Comparison of ENCODE assay signal across 22 cellular contexts in genomic region chr2:207848545-207848928, GRCh38.
DNase-seq lines count a peak whose midpoint lies in the region; FAIRE-seq and TF ChIP-seq lines count a peak whose summit lies in the region.
"Had no signal": no experiment of that assay in that cellular context is flagged by ENCODE, and none has a peak within 500 bp of the region (broad histone marks: within the 10 kb centered on the region; RNA-seq: fewer than 3 reads in every experiment).

No MANE protein-coding gene starts in this region.

- CTCF ChIA-PET in MCF 10A (lab: Yijun Ruan, JAX) (interaction anchor here (0.7 to 2.4 kb wide), 5 partner anchors 17 to 192 kb away, joined by 3 to 13 read pairs (median 5); partner anchors contain the start of gene FZD5), endothelial cell of umbilical vein (lab: Charles Lee) (interaction anchor here (0.8 to 2.1 kb wide), 11 partner anchors 8 to 222 kb away, joined by 3 to 12 read pairs (median 6); partner anchors contain the start of gene FZD5)

- peaks cover 7% of the 10 kb centered on the region for H3K36me3 Mint-ChIP-seq in MCF 10A (ENCODE audit: insufficient read depth, unreplicated experiment)
- peaks cover 4% of the 10 kb centered on the region for H3K36me3 Mint-ChIP-seq in type B pancreatic cell
- H3K36me3 Mint-ChIP-seq: activated naive CD4-positive, alpha-beta T cell treated with anti-CD3 and anti-CD28 coated beads, Interleukin-2, amount 10 ng/mL, durations not matched to agents 7 days and 5 days had no signal

- H3K4me1 ChIP-seq in breast epithelium (no peaks in the 10 kb centered on the region), endothelial cell of umbilical vein (ENCODE audit: control insufficient read depth, extremely low read depth, insufficient read depth, low read length) (peaks cover 18% of the 10 kb centered on the region), SJCRH30 (peaks cover 5% of the 10 kb centered on the region)

- TF ChIP-seq CTCF in MCF 10A (IDR thresholded peaks at IDR 0.05; ENCODE audit: unreplicated experiment) (no peak), breast epithelium (IDR thresholded peaks at IDR 0.05) (no peak), endothelial cell of umbilical vein (IDR thresholded peaks at IDR 0.05; ENCODE audit: extremely low read depth in 1 of 2, insufficient read depth in 1 of 2, low read depth in 1 of 2, low read length in 2 of 2) (no peak), type B pancreatic cell (conservative IDR thresholded peaks at IDR 0.05) (no peak), GM13977 (IDR thresholded peaks at IDR 0.05; ENCODE audit: extremely low read depth, insufficient read depth, missing control alignments) (no peak)

- no peaks in the 10 kb centered on the region for H3K79me2 ChIP-seq in endothelial cell of umbilical vein (ENCODE audit: control insufficient read depth, insufficient read depth, low read length)

- H3K27ac ChIP-seq in breast epithelium (no peak overlapping the region), endothelial cell of umbilical vein (ENCODE audit: insufficient read depth, low read depth, low read length) (peak overlapping the region; percentile 26), SJCRH30 (no peak overlapping the region)

- no TSS peak for BruUV-seq in MCF 10A (replicated peaks; lab: Mats Ljungman, UMichigan)
- no TSS peak for BruUV-seq in endothelial cell of umbilical vein (replicated peaks; lab: Mats Ljungman, UMichigan)

- H3K27me3 ChIP-seq in breast epithelium (no peaks in the 10 kb centered on the region), endothelial cell of umbilical vein (ENCODE audit: control insufficient read depth in 2 of 2, insufficient read depth in 2 of 2, low read length in 2 of 2) (no peaks in the 10 kb centered on the region), SJCRH30 (no peaks in the 10 kb centered on the region)

- POLR2A ChIA-PET in MCF 10A (lab: Yijun Ruan, JAX) (interaction anchor here (0.6 to 2.0 kb wide), 3 partner anchors 20 to 176 kb away, joined by 3 to 6 read pairs (median 3); no protein-coding TSS in a partner anchor), endothelial cell of umbilical vein (lab: Charles Lee) (no interaction called here)

- no peak overlapping the region for H3K4me2 ChIP-seq in endothelial cell of umbilical vein (ENCODE audit: insufficient read depth, low read length)

- H4K20me1 ChIP-seq in endothelial cell of umbilical vein (replicated peaks; ENCODE audit: control insufficient read depth, extremely low read depth, insufficient read depth, low read length): no peaks in the 10 kb centered on the region

- intact Hi-C loops in MCF 10A (cut with micrococcal nuclease) (loop anchor here (10.0 kb wide), 1 partner anchor 84 kb away; the partner anchor contains the start of gene FZD5), breast epithelium (cut with DNase I; ENCODE audit: low total_unique reads) (no loop called here), endothelial cell of umbilical vein (cut with micrococcal nuclease) (loop anchor here (2.0 kb wide), 1 partner anchor 222 kb away; no protein-coding TSS in a partner anchor)

- H3K9me3 Mint-ChIP-seq in MCF 10A (ENCODE audit: unreplicated experiment) (no peaks in the 10 kb centered on the region), type B pancreatic cell (no peaks in the 10 kb centered on the region)
- H3K9me3 Mint-ChIP-seq: activated naive CD4-positive, alpha-beta T cell treated with anti-CD3 and anti-CD28 coated beads, Interleukin-2, amount 10 ng/mL, durations not matched to agents 7 days and 5 days; activated T-cell treated with anti-CD3 and anti-CD28 coated beads, Interleukin-2, amount 50 U/mL, for 24 hours; CD8-positive, alpha-beta T cell; naive thymus-derived CD4-positive, alpha-beta T cell; stimulated activated naive B cell treated with anti-CD40 and anti-IgM and Interleukin-4, amounts not matched to agents 10 μg/mL and 1 μg/mL and 100 μg/mL, for 72 hours had no signal

- H2AFZ ChIP-seq in endothelial cell of umbilical vein (ENCODE audit: low read depth, low read length): no peak overlapping the region

- no peaks in the 10 kb centered on the region for H3K9me1 ChIP-seq in endothelial cell of umbilical vein (replicated peaks; ENCODE audit: control insufficient read depth, extremely low read depth, insufficient read depth, low read length)

- H3K4me3 Mint-ChIP-seq in MCF 10A (ENCODE audit: unreplicated experiment): no peak overlapping the region
- no peak overlapping the region for H3K4me3 Mint-ChIP-seq in type B pancreatic cell
- H3K4me3 Mint-ChIP-seq: activated naive CD4-positive, alpha-beta T cell treated with anti-CD3 and anti-CD28 coated beads, Interleukin-2, amount 10 ng/mL, durations not matched to agents 7 days and 5 days; activated T-cell treated with anti-CD3 and anti-CD28 coated beads, Interleukin-2, amount 50 U/mL, for 24 hours; CD8-positive, alpha-beta T cell; naive thymus-derived CD4-positive, alpha-beta T cell; stimulated activated naive B cell treated with anti-CD40 and anti-IgM and Interleukin-4, amounts not matched to agents 10 μg/mL and 1 μg/mL and 100 μg/mL, for 72 hours had no signal

- no peak for FAIRE-seq in endothelial cell of umbilical vein (lab: Jason Lieb, UNC)
- FAIRE-seq: colon, endometrium, GM18507 had no signal

- peaks cover 16% of the 10 kb centered on the region for H3K4me1 Mint-ChIP-seq in MCF 10A (ENCODE audit: insufficient read depth, unreplicated experiment)
- H3K4me1 Mint-ChIP-seq in type B pancreatic cell (ENCODE audit: unreplicated experiment): peaks cover 14% of the 10 kb centered on the region

- TF ChIP-seq POLR2A in breast epithelium (IDR thresholded peaks at IDR 0.05): no peak
- no peak for TF ChIP-seq POLR2A in endothelial cell of umbilical vein (IDR thresholded peaks at IDR 0.05; ENCODE audit: low read depth, low read length)

- DNase-seq in MCF 10A (ENCODE audit: unreplicated experiment): no peak
- DNase-seq in breast epithelium (ENCODE audit: low spot score in 2 of 2): no peak
- DNase-seq in endothelial cell of umbilical vein (ENCODE audit: low read depth, low spot score): no peak
- peak; percentile 26 for DNase-seq in mucosa of gallbladder (ENCODE audit: low spot score)
- no peak for DNase-seq in type B pancreatic cell (ENCODE audit: extremely low spot score, unreplicated experiment)
- no peak for DNase-seq in GM13977 (ENCODE audit: low spot score)
- DNase-seq in SJCRH30: no peak
- no peak for DNase-seq in COLO668 (lab: John Stamatoyannopoulos, UW; ENCODE audit: unreplicated experiment)
- DNase-seq: activated CD4-positive, alpha-beta T cell treated with anti-CD3 and anti-CD28 coated beads, Interleukin-2, amount 50 U/mL, for 48 hours; activated naive CD4-positive, alpha-beta T cell treated with anti-CD3 and anti-CD28 coated beads, Interleukin-2, amount 10 ng/mL, durations not matched to agents 7 days and 5 days; activated T-cell treated with anti-CD3 and anti-CD28 coated beads, Interleukin-2, amount 50 U/mL, for 24 hours; CD8-positive, alpha-beta T cell; foreskin melanocyte; H7; MM.1S; naive thymus-derived CD4-positive, alpha-beta T cell; NK-92 treated with Interleukin-12 subunit alpha and Interleukin-12 subunit beta, amount 100 ng/mL, for 24 hours; stimulated activated naive B cell treated with anti-CD40 and anti-IgM and Interleukin-4, amounts not matched to agents 10 μg/mL and 1 μg/mL and 100 μg/mL, for 72 hours; T-helper 1 cell had no signal

- H3K27me3 Mint-ChIP-seq in MCF 10A (ENCODE audit: insufficient read depth, unreplicated experiment) (no peaks in the 10 kb centered on the region), type B pancreatic cell (no peaks in the 10 kb centered on the region)
- H3K27me3 Mint-ChIP-seq: activated naive CD4-positive, alpha-beta T cell treated with anti-CD3 and anti-CD28 coated beads, Interleukin-2, amount 10 ng/mL, durations not matched to agents 7 days and 5 days; activated T-cell treated with anti-CD3 and anti-CD28 coated beads, Interleukin-2, amount 50 U/mL, for 24 hours; naive thymus-derived CD4-positive, alpha-beta T cell; stimulated activated naive B cell treated with anti-CD40 and anti-IgM and Interleukin-4, amounts not matched to agents 10 μg/mL and 1 μg/mL and 100 μg/mL, for 72 hours had no signal

- dilution Hi-C loops in endothelial cell of umbilical vein (cut with MboI; ENCODE audit: extremely low pct_ligation_motif_present, low sequenced_read_pairs): no loop called here

- H3K27ac Mint-ChIP-seq in MCF 10A (ENCODE audit: low read depth, unreplicated experiment) (peak overlapping the region; percentile 89), type B pancreatic cell (peak overlapping the region; percentile 84)
- H3K27ac Mint-ChIP-seq: activated naive CD4-positive, alpha-beta T cell treated with anti-CD3 and anti-CD28 coated beads, Interleukin-2, amount 10 ng/mL, durations not matched to agents 7 days and 5 days; activated T-cell treated with anti-CD3 and anti-CD28 coated beads, Interleukin-2, amount 50 U/mL, for 24 hours; CD8-positive, alpha-beta T cell; stimulated activated naive B cell treated with anti-CD40 and anti-IgM and Interleukin-4, amounts not matched to agents 10 μg/mL and 1 μg/mL and 100 μg/mL, for 72 hours had no signal

- H3K36me3 ChIP-seq in breast epithelium (no peaks in the 10 kb centered on the region), endothelial cell of umbilical vein (ENCODE audit: control insufficient read depth in 2 of 2, extremely low read depth in 1 of 2, insufficient read depth in 2 of 2, low read length in 2 of 2) (no peaks in the 10 kb centered on the region), SJCRH30 (no peaks in the 10 kb centered on the region)

- no peaks in the 10 kb centered on the region for H3K9me3 ChIP-seq in breast epithelium
- no peaks in the 10 kb centered on the region for H3K9me3 ChIP-seq in endothelial cell of umbilical vein (replicated peaks; ENCODE audit: control insufficient read depth, insufficient read depth, low read length)
- H3K9me3 ChIP-seq in SJCRH30 (replicated peaks): no peaks in the 10 kb centered on the region

- H3K9ac ChIP-seq in endothelial cell of umbilical vein (replicated peaks; ENCODE audit: extremely low read depth, insufficient read depth, low read length): peak overlapping the region; percentile 46

- H3K4me3 ChIP-seq in breast epithelium: no peak overlapping the region
- no peak overlapping the region for H3K4me3 ChIP-seq in endothelial cell of umbilical vein (replicated peaks in 1 of 3; ENCODE audit: insufficient read depth in 1 of 3, low read depth in 1 of 3, low read length in 3 of 3)
- no peak overlapping the region for H3K4me3 ChIP-seq in SJCRH30

- in situ Hi-C loops in GM13977 (cut with MboI; ENCODE audit: low pct_unique_long_range_greater_than_20kb, low sequenced_read_pairs, unreplicated experiment): no loop called here

TF ChIP-seq in endothelial cell of umbilical vein, 7 proteins besides CTCF, POLR2A, EP300 and RAD21:
- TF ChIP-seq EZH2 (IDR thresholded peaks at IDR 0.05; ENCODE audit: borderline replicate concordance, low read depth, low read length, severe bottlenecking) (no peak), JUN (IDR thresholded peaks at IDR 0.05; ENCODE audit: borderline replicate concordance, insufficient read depth, insufficient read length, low read depth) (no peak), POLR2AphosphoS5 (IDR thresholded peaks at IDR 0.05; ENCODE audit: insufficient read depth, low read depth, low read length) (no peak), GATA2 (IDR thresholded peaks at IDR 0.05; ENCODE audit: insufficient read depth, insufficient read length, low read depth, low read length) (no peak), MYC (IDR thresholded peaks at IDR 0.05; ENCODE audit: low read depth, low read length) (no peak)
